ENCODE assay signal across 27 cellular contexts in genomic region chr11:3219281-3219892, GRCh38. TPM values are rescaled to one million over a fixed set of nuclear protein-coding genes. Genes with fewer than 3 reads are reported as not detected.
DNase-seq lines count a peak whose midpoint lies in the region; ATAC-seq, FAIRE-seq and TF ChIP-seq lines count a peak whose summit lies in the region.
"Had no signal": no experiment of that assay in that cellular context is flagged by ENCODE, and none has a peak within 500 bp of the region (broad histone marks: within the 10 kb centered on the region; RNA-seq: fewer than 3 reads in every experiment).

No MANE protein-coding gene starts in this region.

- H3K27me3 Mint-ChIP-seq in mesothelial cell of epicardium (ENCODE audit: low read depth), result peaks cover 68% of the 10 kb centered on the region

- no peak overlapping the region for H3K27ac Mint-ChIP-seq in mesothelial cell of epicardium
- H3K27ac Mint-ChIP-seq: activated CD8-positive, alpha-beta T cell treated with anti-CD3 and anti-CD28 coated beads, Interleukin-2, amount 10 ng/mL, durations not matched to agents 7 days and 5 days; activated naive CD8-positive, alpha-beta T cell treated with anti-CD3 and anti-CD28 coated beads, Interleukin-2, amount 50 U/mL, for 24 hours; HFFc6; memory B cell; T-helper 17 cell had no signal

- H3K36me3 Mint-ChIP-seq in mesothelial cell of epicardium, result no peaks in the 10 kb centered on the region
- H3K36me3 Mint-ChIP-seq: memory B cell had no signal

- TF ChIP-seq CTCF in mesothelial cell of epicardium (IDR thresholded peaks at IDR 0.05; ENCODE audit: unreplicated experiment), result no peak

- no peak overlapping the region for H3K4me3 Mint-ChIP-seq in mesothelial cell of epicardium
- H3K4me3 Mint-ChIP-seq: activated CD8-positive, alpha-beta T cell treated with anti-CD3 and anti-CD28 coated beads, Interleukin-2, amount 10 ng/mL, durations not matched to agents 7 days and 5 days; activated naive CD8-positive, alpha-beta T cell treated with anti-CD3 and anti-CD28 coated beads, Interleukin-2, amount 50 U/mL, for 24 hours; HFFc6; memory B cell; T-helper 17 cell had no signal

- no peaks in the 10 kb centered on the region for H3K9me3 Mint-ChIP-seq in mesothelial cell of epicardium
- H3K9me3 Mint-ChIP-seq: activated naive CD8-positive, alpha-beta T cell treated with anti-CD3 and anti-CD28 coated beads, Interleukin-2, amount 50 U/mL, for 24 hours; HFFc6; memory B cell had no signal

- ATAC-seq in sciatic nerve, result no peak
- ATAC-seq: activated CD8-positive, alpha-beta T cell treated with anti-CD3 and anti-CD28 coated beads, Interleukin-2, amount 10 ng/mL, durations not matched to agents 7 days and 5 days; activated naive CD8-positive, alpha-beta T cell treated with anti-CD3 and anti-CD28 coated beads, Interleukin-2, amount 50 U/mL, for 24 hours; HepG2; psoas muscle; stimulated activated naive CD8-positive, alpha-beta T cell treated with anti-CD3 and anti-CD28 coated beads, Interleukin-15, Interleukin-2, amounts not matched to agents 100 U/mL and 50 U/mL, for 24 hours; T-helper 17 cell had no signal

- peaks cover 5% of the 10 kb centered on the region for H3K4me1 Mint-ChIP-seq in mesothelial cell of epicardium

- intact Hi-C loops in sciatic nerve (cut with DNase I), result loop anchor here (10.0 kb wide), 1 partner anchor 255 kb away; no protein-coding TSS in a partner anchor

- no peak for FAIRE-seq in GM12892 (lab: Jason Lieb, UNC)
- FAIRE-seq: HepG2 had no signal

- no peak for TF ChIP-seq POLR2A in GM12892 (IDR thresholded peaks at IDR 0.05; ENCODE audit: low read depth, low read length)

- DNase-seq in 8988T (peak; percentile 43), GM12892 (ENCODE audit: insufficient read length) (peak; percentile 12), ecto neural progenitor cell (ENCODE audit: low spot score) (peak; percentile 41), sciatic nerve (ENCODE audit: low spot score) (peak; percentile 47), mesothelial cell of epicardium (ENCODE audit: low spot score in 2 of 2, unreplicated experiment in 2 of 2) (no peak), NCI-H510A treated with DMSO at 0.1 percent for 48 hours (lab: John Stamatoyannopoulos, UW) (no peak)
- DNase-seq in activated CD4-positive, alpha-beta T cell treated with anti-CD3 and anti-CD28 coated beads, Interleukin-2, amount 50 U/mL, for 48 hours, result no peak
- DNase-seq: activated CD8-positive, alpha-beta T cell treated with anti-CD3 and anti-CD28 coated beads, Interleukin-2, amount 10 ng/mL, durations not matched to agents 7 days and 5 days; activated gamma-delta T cell; activated naive CD8-positive, alpha-beta T cell treated with anti-CD3 and anti-CD28 coated beads, Interleukin-2, amount 50 U/mL, for 24 hours; C1 segment of cervical spinal cord; effector CD8-positive, alpha-beta T cell; erythroblast; HFFc6; Kasumi-1; MV-4-11; NCI-H1436 treated with DMSO at 0.1 percent for 48 hours; psoas muscle; stimulated activated naive CD8-positive, alpha-beta T cell treated with anti-CD3 and anti-CD28 coated beads, Interleukin-15, Interleukin-2, amounts not matched to agents 100 U/mL and 50 U/mL, for 24 hours; T-helper 17 cell had no signal

RNA-seq across cellular contexts. Expression of gene MRGPRG, which starts 0.8 kb away (rescaled TPM):
- polyA plus RNA-seq in GM12892 (2012; ENCODE audit: missing spikeins), result not detected
- total RNA-seq in sciatic nerve (not detected), mesothelial cell of epicardium (not detected in 3 replicates)
- total RNA-seq: activated CD8-positive, alpha-beta T cell treated with anti-CD3 and anti-CD28 coated beads, Interleukin-2, amount 10 ng/mL, durations not matched to agents 7 days and 5 days; Caco-2; cerebellum; fibroblast of villous mesenchyme; HepG2; HFFc6; OCI-LY7; psoas muscle; T-helper 17 cell had no signal
- polyA plus RNA-seq: HepG2, psoas muscle, SK-N-SH had no signal

RNA-seq across cellular contexts. Expression of gene MRGPRE, which starts 12.8 kb away (rescaled TPM):
- polyA plus RNA-seq in GM12892 (2012; ENCODE audit: missing spikeins), result not detected
- not detected for total RNA-seq in sciatic nerve
- total RNA-seq in mesothelial cell of epicardium, result not detected in 3 replicates
- total RNA-seq: activated CD8-positive, alpha-beta T cell treated with anti-CD3 and anti-CD28 coated beads, Interleukin-2, amount 10 ng/mL, durations not matched to agents 7 days and 5 days; Caco-2; fibroblast of villous mesenchyme; HepG2; HFFc6; OCI-LY7; psoas muscle; T-helper 17 cell had no signal
- polyA plus RNA-seq: HepG2, psoas muscle, SK-N-SH had no signal

RNA-seq across cellular contexts. Expression of gene OSBPL5, which starts 54.3 kb away (rescaled TPM):
- not detected for polyA plus RNA-seq in GM12892 (2012; ENCODE audit: missing spikeins)
- total RNA-seq in sciatic nerve, result 58.3 TPM
- 31.6 to 37.1 TPM (median 34.4 TPM) in 3 replicates for total RNA-seq in mesothelial cell of epicardium
- total RNA-seq: HepG2 had no signal
- polyA plus RNA-seq: HepG2 had no signal

Comparison
In these comparisons a context has a peak if more than half of its experiments do, and no peak if none do; other contexts are left out.
1. DNase-seq: peak in 8988T (single experiment), GM12892 (single experiment), ecto neural progenitor cell (single experiment) and sciatic nerve (single experiment); none in mesothelial cell of epicardium (0 of 2), NCI-H510A treated with DMSO at 0.1 percent for 48 hours (single experiment) and activated CD4-positive, alpha-beta T cell treated with anti-CD3 and anti-CD28 coated beads, Interleukin-2, amount 50 U/mL, for 48 hours (0 of 2).